9 cellular contexts compared by ENCODE assay signal in the genomic region with DNA sequence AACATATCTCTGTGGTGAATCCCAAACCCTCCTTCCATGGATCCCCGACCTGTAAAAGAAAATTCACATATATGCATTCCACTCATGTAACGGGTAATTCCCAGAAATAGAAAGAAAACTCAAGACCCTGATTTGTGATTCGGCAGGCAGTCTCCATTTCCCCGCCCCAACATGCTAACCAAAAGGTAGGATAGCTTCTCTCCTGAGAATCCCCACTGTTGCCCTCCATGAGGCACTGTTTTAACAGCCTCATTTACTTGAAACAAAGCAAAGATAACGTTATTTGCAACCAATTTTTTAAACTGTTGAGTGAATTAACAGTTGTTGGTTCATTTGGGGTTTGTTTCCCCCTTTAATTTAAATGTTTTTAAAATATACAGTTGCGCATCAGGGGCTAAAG. TPM values are rescaled to one million over a fixed set of nuclear protein-coding genes. Genes with fewer than 3 reads are reported as not detected.
A peak's percentile ranks its signal among the peaks of the same experiment; 100 is the strongest.
DNase-seq lines count a peak whose midpoint lies in the region; FAIRE-seq and TF ChIP-seq lines count a peak whose summit lies in the region.
"Had no signal": no experiment of that assay in that cellular context is flagged by ENCODE, and none has a peak within 500 bp of the region (broad histone marks: within the 10 kb centered on the region; RNA-seq: fewer than 3 reads in every experiment).

No MANE protein-coding gene starts in this region.

- no peak overlapping the region for H3K9ac ChIP-seq in H9 (ENCODE audit: extremely low read depth, insufficient read length, low read length)
- H3K9ac ChIP-seq in endothelial cell of umbilical vein (replicated peaks; ENCODE audit: extremely low read depth, insufficient read depth, low read length) = no peak overlapping the region
- H3K9ac ChIP-seq in skeletal muscle satellite cell (ENCODE audit: low read depth, low read length) = no peak overlapping the region

- H2BK120ac ChIP-seq in H9 (ENCODE audit: low read depth, low read length, poor library complexity, severe bottlenecking) = no peak overlapping the region

- POLR2A ChIA-PET in endothelial cell of umbilical vein (lab: Charles Lee) = no interaction called here

- H3K27ac ChIP-seq in H9 (ENCODE audit: insufficient read length, low read depth, low read length) = no peak overlapping the region
- H3K27ac ChIP-seq in Peyer's patch = peak overlapping the region in 3 of 4 donors; percentile 86 to 92 (median 87)
- H3K27ac ChIP-seq in endothelial cell of umbilical vein (ENCODE audit: insufficient read depth, low read depth, low read length) = no peak overlapping the region
- H3K27ac ChIP-seq: HL-60 had no signal

- peaks cover 7% of the 10 kb centered on the region for H3K27me3 Mint-ChIP-seq in H9 (ENCODE audit: low read depth)

- H3K18ac ChIP-seq in H9 (ENCODE audit: insufficient read length, low read depth, low read length) = no peak overlapping the region

- TF ChIP-seq POLR2A in Peyer's patch (IDR thresholded peaks at IDR 0.05) (no peak), endothelial cell of umbilical vein (IDR thresholded peaks at IDR 0.05; ENCODE audit: low read depth, low read length) (no peak)

- no peak overlapping the region for H4K8ac ChIP-seq in H9 (replicated peaks; ENCODE audit: insufficient read length, low read depth, low read length)

- no peak overlapping the region for H2BK12ac ChIP-seq in H9 (ENCODE audit: insufficient read length, low read depth, low read length)

- peak overlapping the region in 1 of 3 experiments; percentile 8; a peak in 1 of 7 replicates for H3K27ac Mint-ChIP-seq in H9

- H2BK20ac ChIP-seq in H9 (ENCODE audit: low read depth, low read length, poor library complexity, severe bottlenecking) = no peak overlapping the region

- peaks cover 0 to 1% (median 0%) of the 10 kb centered on the region in 3 experiments; a peak in 1 of 7 replicates for H3K36me3 Mint-ChIP-seq in H9 (ENCODE audit: insufficient read depth in 1 of 3, low read depth in 3 of 3)

- H2AFZ ChIP-seq in H9 (ENCODE audit: low read length) (no peak overlapping the region), endothelial cell of umbilical vein (ENCODE audit: low read depth, low read length) (peak overlapping the region; percentile 43)

- H4K91ac ChIP-seq in H9 (ENCODE audit: insufficient read length, low read depth, low read length) = no peak overlapping the region

- H3T11ph ChIP-seq in H9 (ENCODE audit: low read length) = no peak overlapping the region

- dilution Hi-C loops in endothelial cell of umbilical vein (cut with MboI; ENCODE audit: extremely low pct_ligation_motif_present, low sequenced_read_pairs) = no loop called here

- DNase-seq in H9 = no peak
- no peak for DNase-seq in Peyer's patch
- DNase-seq in endothelial cell of umbilical vein (ENCODE audit: low read depth, low spot score) = no peak
- no peak for DNase-seq in NCI-H524 treated with DMSO at 0.1 percent for 48 hours (lab: John Stamatoyannopoulos, UW)
- DNase-seq in cerebellum (ENCODE audit: low spot score) = no peak
- DNase-seq in NCI-H187 treated with DMSO at 0.1 percent for 48 hours (lab: John Stamatoyannopoulos, UW) = no peak

- H3K23ac ChIP-seq in H9 (ENCODE audit: insufficient read length, low read depth, low read length) = no peak overlapping the region

- BruUV-seq in endothelial cell of umbilical vein (replicated peaks; lab: Mats Ljungman, UMichigan) = no TSS peak

- H3K27me3 ChIP-seq in H9 (ENCODE audit: insufficient read depth, low read length) (no peaks in the 10 kb centered on the region; the same call in 1 of the 2 replicates), Peyer's patch (no peaks in the 10 kb centered on the region), endothelial cell of umbilical vein (ENCODE audit: control insufficient read depth in 2 of 2, insufficient read depth in 2 of 2, low read length in 2 of 2) (no peaks in the 10 kb centered on the region), skeletal muscle satellite cell (ENCODE audit: control insufficient read depth, insufficient read depth, low read length) (no peaks in the 10 kb centered on the region)

- TF ChIP-seq CTCF in H9 (conservative IDR thresholded peaks at IDR 0.05) (no peak), Peyer's patch (IDR thresholded peaks at IDR 0.05) (no peak), endothelial cell of umbilical vein (IDR thresholded peaks at IDR 0.05; ENCODE audit: extremely low read depth in 1 of 2, insufficient read depth in 1 of 2, low read depth in 1 of 2, low read length in 2 of 2) (no peak)

- no peak overlapping the region for H2AK5ac ChIP-seq in H9 (ENCODE audit: insufficient read length, low read length)

- no peaks in the 10 kb centered on the region; a peak in 2 of 5 replicates for H3K9me3 Mint-ChIP-seq in H9

- CTCF ChIA-PET in endothelial cell of umbilical vein (lab: Charles Lee) = interaction anchor here (0.6 to 8.0 kb wide), 13 partner anchors 8 to 1201 kb away, joined by 3 to 189 read pairs (median 4); no protein-coding TSS in a partner anchor

- peaks cover 30 to 32% of the 10 kb centered on the region in 2 experiments for H3K4me1 Mint-ChIP-seq in H9

- H2BK15ac ChIP-seq in H9 (ENCODE audit: low read depth, low read length) = no peak overlapping the region

- H3K23me2 ChIP-seq in H9 (ENCODE audit: insufficient read length, low read depth, low read length, poor library complexity, severe bottlenecking) = peaks cover 4% of the 10 kb centered on the region

- H3K79me2 ChIP-seq in H9 (ENCODE audit: insufficient read depth, low read length) (no peaks in the 10 kb centered on the region; the same call in 1 of the 2 replicates), endothelial cell of umbilical vein (ENCODE audit: control insufficient read depth, insufficient read depth, low read length) (no peaks in the 10 kb centered on the region)

- H3K36me3 ChIP-seq in Peyer's patch (no peaks in the 10 kb centered on the region), endothelial cell of umbilical vein (ENCODE audit: control insufficient read depth in 2 of 2, extremely low read depth in 1 of 2, insufficient read depth in 2 of 2, low read length in 2 of 2) (no peaks in the 10 kb centered on the region), skeletal muscle satellite cell (ENCODE audit: insufficient read depth, low read length) (no peaks in the 10 kb centered on the region)

- H3K4me1 ChIP-seq in H9 (ENCODE audit: insufficient read depth, low read length) = no peaks in the 10 kb centered on the region; the same call in 1 of the 2 replicates
- peaks cover 3 to 21% (median 7%) of the 10 kb centered on the region in 4 donors for H3K4me1 ChIP-seq in Peyer's patch
- peaks cover 14% of the 10 kb centered on the region for H3K4me1 ChIP-seq in endothelial cell of umbilical vein (ENCODE audit: control insufficient read depth, extremely low read depth, insufficient read depth, low read length)
- peaks cover 6% of the 10 kb centered on the region for H3K4me1 ChIP-seq in skeletal muscle satellite cell (ENCODE audit: control insufficient read depth, insufficient read depth, low read length)

- no peak for FAIRE-seq in endothelial cell of umbilical vein (lab: Jason Lieb, UNC)
- FAIRE-seq: small intestine had no signal

- no peak overlapping the region for H3K14ac ChIP-seq in H9 (ENCODE audit: insufficient read depth, low read length)

- H3K4me3 ChIP-seq in Peyer's patch (peak overlapping the region; percentile 33 to 98 (median 88)), endothelial cell of umbilical vein (replicated peaks in 1 of 3; ENCODE audit: insufficient read depth in 1 of 3, low read depth in 1 of 3, low read length in 3 of 3) (no peak overlapping the region), skeletal muscle satellite cell (ENCODE audit: low read length) (no peak overlapping the region)

- H3K4ac ChIP-seq in H9 (ENCODE audit: low read depth, low read length) = no peak overlapping the region

- WGBS in H9 (ENCODE audit: extremely low coverage, insufficient read length, low lambda C conversion rate) = no CpG with 5 or more reads among the region's 6 CpGs

- no peak overlapping the region for H3K56ac ChIP-seq in H9 (ENCODE audit: insufficient read length, low read depth, low read length)

- H4K20me1 ChIP-seq in H9 (ENCODE audit: control insufficient read depth, insufficient read depth, insufficient read length) (no peaks in the 10 kb centered on the region), endothelial cell of umbilical vein (replicated peaks; ENCODE audit: control insufficient read depth, extremely low read depth, insufficient read depth, low read length) (no peaks in the 10 kb centered on the region)

- peak overlapping the region; percentile 66 to 84 for H3K4me3 Mint-ChIP-seq in H9

- no peak overlapping the region for H3K4me2 ChIP-seq in H9 (ENCODE audit: insufficient read depth, insufficient read length, low read length)
- H3K4me2 ChIP-seq in endothelial cell of umbilical vein (ENCODE audit: insufficient read depth, low read length) = peak overlapping the region; percentile 54
- peak overlapping the region; percentile 76 for H3K4me2 ChIP-seq in skeletal muscle satellite cell (ENCODE audit: low read length)

- no peaks in the 10 kb centered on the region for H3K9me3 ChIP-seq in H9 (ENCODE audit: control insufficient read depth, low read depth, low read length)
- no peaks in the 10 kb centered on the region for H3K9me3 ChIP-seq in Peyer's patch
- H3K9me3 ChIP-seq in endothelial cell of umbilical vein (replicated peaks; ENCODE audit: control insufficient read depth, insufficient read depth, low read length) = no peaks in the 10 kb centered on the region
- no peaks in the 10 kb centered on the region for H3K9me3 ChIP-seq in skeletal muscle satellite cell (replicated peaks; ENCODE audit: low read length)

- no peak overlapping the region for H4K5ac ChIP-seq in H9 (ENCODE audit: insufficient read length, low read depth, low read length)

- no peak overlapping the region for H2BK5ac ChIP-seq in H9 (ENCODE audit: insufficient read length, low read length)

- no peaks in the 10 kb centered on the region for H3K9me1 ChIP-seq in endothelial cell of umbilical vein (replicated peaks; ENCODE audit: control insufficient read depth, extremely low read depth, insufficient read depth, low read length)

- intact Hi-C loops in endothelial cell of umbilical vein (cut with micrococcal nuclease) = loop anchor here (1.0 to 10.0 kb wide), 4 partner anchors 95 to 792 kb away; no protein-coding TSS in a partner anchor

- no peaks in the 10 kb centered on the region for H3K79me1 ChIP-seq in H9 (ENCODE audit: insufficient read depth, low read depth, low read length, poor library complexity, severe bottlenecking)

RNA-seq across cellular contexts. Expression of a gene that starts 0.8 kb away (rescaled TPM):
- 5.1 and 7.0 TPM in 2 replicates for total RNA-seq in H9 (2021)
- total RNA-seq in Peyer's patch = 10 to 100 TPM in 3 of 4 donors, 1 to 10 TPM in 1; 9.1 to 63.4 (median 33.1) TPM
- total RNA-seq in endothelial cell of umbilical vein = 4.1 and 4.9 TPM in 2 replicates
- polyA plus RNA-seq in endothelial cell of umbilical vein = 0.86 and 1.2 TPM in 2 replicates
- polyA plus RNA-seq in endothelial cell of umbilical vein (2011; cell fraction: cytosol; rRNA removed) = 0.51 and 0.58 TPM in 2 replicates
- polyA plus RNA-seq in endothelial cell of umbilical vein (2011; cell fraction: nucleus; rRNA removed) = 3.4 and 4.0 TPM in 2 replicates
- 0.65 and 1.0 TPM in 2 replicates for polyA plus RNA-seq in endothelial cell of umbilical vein (2012)
- polyA minus RNA-seq in endothelial cell of umbilical vein = 3.5 and 4.4 TPM in 2 replicates
- polyA minus RNA-seq in endothelial cell of umbilical vein (2011; cell fraction: cytosol; rRNA and poly(A)+ RNA removed) = 22.6 TPM
- polyA minus RNA-seq in endothelial cell of umbilical vein (2011; cell fraction: nucleus; rRNA and poly(A)+ RNA removed) = 14.5 and 18.8 TPM in 2 replicates
- 17.9 and 18.3 TPM in 2 replicates for total RNA-seq in skeletal muscle satellite cell (2012; rRNA removed)
- total RNA-seq in cerebellum = 16.8 TPM

Comparison
In these comparisons a context has a peak if more than half of its experiments do, and no peak if none do; other contexts are left out.
1. H3K27ac ChIP-seq: peak in Peyer's patch (3 of 4); none in H9 (single experiment) and endothelial cell of umbilical vein (single experiment).
2. H3K4me3 ChIP-seq: peak in Peyer's patch (4 of 4); none in endothelial cell of umbilical vein (0 of 3) and skeletal muscle satellite cell (single experiment).